17 cellular contexts compared by ENCODE assay signal in genomic region chr20:47782091-47782490, GRCh38. TPM values are rescaled to one million over a fixed set of nuclear protein-coding genes. Genes with fewer than 3 reads are reported as not detected.
DNase-seq lines count a peak whose midpoint lies in the region; ATAC-seq, FAIRE-seq and TF ChIP-seq lines count a peak whose summit lies in the region.
"Had no signal": no experiment of that assay in that cellular context is flagged by ENCODE, and none has a peak within 500 bp of the region (broad histone marks: within the 10 kb centered on the region; RNA-seq: fewer than 3 reads in every experiment).

No MANE protein-coding gene starts in this region.

- H3K27ac Mint-ChIP-seq in CD14-positive monocyte = peak overlapping the region in 6 of 7 donors; percentile 46 to 85 (median 70)
- H3K27ac Mint-ChIP-seq in astrocyte (ENCODE audit: unreplicated experiment) = no peak overlapping the region
- H3K27ac Mint-ChIP-seq: CD8-positive, alpha-beta memory T cell; HFFc6 had no signal

- H3K9me3 ChIP-seq in MM.1S (replicated peaks; ENCODE audit: insufficient read depth, low read length) (no peaks in the 10 kb centered on the region), astrocyte (ENCODE audit: insufficient read depth, low read depth, low read length) (no peaks in the 10 kb centered on the region)
- H3K9me3 ChIP-seq: BE2C, Caco-2, HAP-1 had no signal

- H3K4me1 Mint-ChIP-seq in CD14-positive monocyte (peaks cover 78% of the 10 kb centered on the region), astrocyte (ENCODE audit: low read depth, unreplicated experiment) (peaks cover 17% of the 10 kb centered on the region)

- H2AFZ ChIP-seq in MM.1S (ENCODE audit: low read length) = no peak overlapping the region
- no peak overlapping the region for H2AFZ ChIP-seq in astrocyte (ENCODE audit: low read depth, low read length)

- H3K9ac ChIP-seq in MM.1S (ENCODE audit: low read length) (no peak overlapping the region), astrocyte (ENCODE audit: low read length) (no peak overlapping the region)

- no peak for FAIRE-seq in astrocyte (lab: Jason Lieb, UNC)
- FAIRE-seq: A204.1, H1 had no signal

- H3K4me3 ChIP-seq in MM.1S (ENCODE audit: low read length) (no peak overlapping the region), astrocyte (ENCODE audit: insufficient read depth, low read depth, low read length) (no peak overlapping the region)
- H3K4me3 ChIP-seq: HAP-1 had no signal

- no peaks in the 10 kb centered on the region for H3K9me2 ChIP-seq in MM.1S (replicated peaks; ENCODE audit: insufficient read depth, low read length)

- H3K27ac ChIP-seq in MM.1S (ENCODE audit: low read length) = no peak overlapping the region
- no peak overlapping the region for H3K27ac ChIP-seq in astrocyte (ENCODE audit: low read depth, low read length)
- H3K27ac ChIP-seq: C4-2B had no signal

- H4K20me1 ChIP-seq in MM.1S (ENCODE audit: insufficient read depth, low read length) (no peaks in the 10 kb centered on the region), astrocyte (ENCODE audit: insufficient read depth, low read length) (peaks cover 55% of the 10 kb centered on the region)

- H3K4me3 Mint-ChIP-seq in CD14-positive monocyte (peak overlapping the region; percentile 62 to 97), astrocyte (ENCODE audit: unreplicated experiment) (peak overlapping the region; percentile 67)
- H3K4me3 Mint-ChIP-seq: CD8-positive, alpha-beta memory T cell; HFFc6 had no signal

- H3K4me2 ChIP-seq in MM.1S (ENCODE audit: low read depth, low read length) (peak overlapping the region; percentile 56; the same call in 1 of the 2 replicates), astrocyte (ENCODE audit: low read length) (no peak overlapping the region)

- H3K79me2 ChIP-seq in MM.1S (ENCODE audit: low read length) (peaks cover 78% of the 10 kb centered on the region), astrocyte (ENCODE audit: insufficient read depth, low read length) (peaks cover 5% of the 10 kb centered on the region)

- no peak for ATAC-seq in HG03139 (IDR thresholded peaks at IDR 0.05; ENCODE audit: unreplicated experiment)
- no peak for ATAC-seq in left lobe of liver

- H3K9me3 Mint-ChIP-seq in CD14-positive monocyte (peaks cover 0 to 4% (median 0%) of the 10 kb centered on the region in 7 donors), astrocyte (ENCODE audit: unreplicated experiment) (no peaks in the 10 kb centered on the region)
- H3K9me3 Mint-ChIP-seq: HFFc6 had no signal

- peaks cover 25% of the 10 kb centered on the region for H3F3A ChIP-seq in MM.1S (ENCODE audit: insufficient read depth, low read length)

- DNase-seq in CD14-positive monocyte (ENCODE audit: low spot score) (no peak), MM.1S (no peak), astrocyte (ENCODE audit: low read depth) (no peak), retina (peak; percentile 63), HCEC 1CT (no peak), left lobe of liver (ENCODE audit: low spot score) (no peak)
- DNase-seq: BE2C; Caco-2; CD8-positive, alpha-beta memory T cell; DND-41; GF-D8; HFFc6 had no signal

- intact Hi-C loops in CD14-positive monocyte (cut with micrococcal nuclease) = loop anchor here in 1 of 2 donors (5.0 to 10.0 kb wide), 2 partner anchors 55 to 843 kb away; no protein-coding TSS in a partner anchor

- peaks cover 66 to 75% of the 10 kb centered on the region in 2 donors for H3K36me3 Mint-ChIP-seq in CD14-positive monocyte
- peaks cover 4% of the 10 kb centered on the region for H3K36me3 Mint-ChIP-seq in astrocyte (ENCODE audit: low read depth, unreplicated experiment)
- H3K36me3 Mint-ChIP-seq: CD8-positive, alpha-beta memory T cell had no signal

- H3K27me3 Mint-ChIP-seq in CD14-positive monocyte (ENCODE audit: low read depth in 3 of 3) = peaks cover 4 to 15% (median 10%) of the 10 kb centered on the region in 3 donors
- peaks cover 10% of the 10 kb centered on the region for H3K27me3 Mint-ChIP-seq in astrocyte (ENCODE audit: low read depth, unreplicated experiment)

- TF ChIP-seq CTCF in CD14-positive monocyte (IDR thresholded peaks at IDR 0.05) (no peak), MM.1S (IDR thresholded peaks at IDR 0.05; ENCODE audit: low read length) (no peak), astrocyte (IDR thresholded peaks at IDR 0.05; ENCODE audit: insufficient read depth, low read depth, low read length) (no peak)

- no peaks in the 10 kb centered on the region for H3K27me3 ChIP-seq in MM.1S (replicated peaks; ENCODE audit: insufficient read depth, low read length)
- peaks cover 14% of the 10 kb centered on the region for H3K27me3 ChIP-seq in astrocyte (ENCODE audit: insufficient read depth, low read length)
- H3K27me3 ChIP-seq: BE2C had no signal

- H3K4me1 ChIP-seq in MM.1S (ENCODE audit: low read length) = peaks cover 26% of the 10 kb centered on the region
- H3K4me1 ChIP-seq in astrocyte (ENCODE audit: insufficient read depth, low read length) = peaks cover 12% of the 10 kb centered on the region

- H3K36me3 ChIP-seq in MM.1S (replicated peaks; ENCODE audit: insufficient read depth, low read length) (peaks cover 4% of the 10 kb centered on the region; the same call in 1 of the 2 replicates), astrocyte (ENCODE audit: insufficient read depth, low read length) (no peaks in the 10 kb centered on the region)
- H3K36me3 ChIP-seq: BE2C, HAP-1 had no signal

RNA-seq across cellular contexts. Expression of gene SULF2, which starts 3.2 kb away (rescaled TPM):
- polyA plus RNA-seq in CD14-positive monocyte = 10 to 100 TPM; 60.3 to 75.5 TPM
- total RNA-seq in astrocyte = 115 and 139 TPM in 2 replicates
- total RNA-seq in left lobe of liver = 110 TPM
